Comparison of ENCODE assay signal across 13 cellular contexts in the genomic region with DNA sequence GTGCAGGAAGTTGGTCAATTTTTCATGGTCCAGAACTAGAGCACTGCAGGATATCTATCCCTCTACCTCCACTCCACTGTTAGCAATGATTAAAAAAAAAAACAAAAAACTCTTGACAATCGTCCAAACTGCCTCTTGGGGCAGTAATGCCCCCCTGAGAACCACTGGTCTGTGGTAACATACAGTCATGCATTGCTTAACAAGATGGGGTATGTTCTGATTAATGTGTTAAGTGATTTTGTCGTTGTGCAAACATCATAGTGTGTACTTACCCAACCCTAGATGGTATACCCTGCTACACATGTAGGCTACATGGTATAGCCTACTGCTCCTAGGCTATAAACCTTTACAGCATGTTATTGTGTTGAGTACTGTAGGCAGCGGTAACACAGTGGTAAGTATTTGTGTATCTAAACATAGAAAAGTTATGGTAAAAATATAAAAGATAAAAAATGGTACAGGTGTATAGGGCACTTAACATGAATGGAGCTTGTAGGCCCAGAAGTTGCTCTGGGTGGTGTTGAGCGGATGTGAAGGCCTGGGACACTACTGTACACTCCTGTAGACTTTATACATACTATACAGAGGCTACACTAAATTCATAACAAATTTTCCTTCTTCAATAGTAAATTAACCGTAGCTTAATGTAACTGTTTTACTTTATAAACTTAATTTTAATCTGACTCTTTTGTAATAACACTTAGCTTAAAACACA. TPM values are rescaled to one million over a fixed set of nuclear protein-coding genes. Genes with fewer than 3 reads are reported as not detected.
A peak's percentile ranks its signal among the peaks of the same experiment; 100 is the strongest.
DNase-seq lines count a peak whose midpoint lies in the region; ATAC-seq and TF ChIP-seq lines count a peak whose summit lies in the region.
"Had no signal": no experiment of that assay in that cellular context is flagged by ENCODE, and none has a peak within 500 bp of the region (broad histone marks: within the 10 kb centered on the region; RNA-seq: fewer than 3 reads in every experiment).

No MANE protein-coding gene starts in this region.

- no peak overlapping the region for H3K9ac ChIP-seq in H9 (ENCODE audit: extremely low read depth, insufficient read length, low read length)

- H3K27me3 Mint-ChIP-seq in H9 (ENCODE audit: low read depth), result peaks cover 23% of the 10 kb centered on the region

- H3K4me2 ChIP-seq in H9 (ENCODE audit: insufficient read depth, insufficient read length, low read length), result no peak overlapping the region

- H3K36me3 Mint-ChIP-seq in H9 (ENCODE audit: insufficient read depth in 1 of 3, low read depth in 3 of 3), result peaks cover 4 to 11% (median 6%) of the 10 kb centered on the region in 3 experiments; a peak in 6 of 7 replicates

- H3K9me3 ChIP-seq in H9 (ENCODE audit: control insufficient read depth, low read depth, low read length), result no peaks in the 10 kb centered on the region
- no peaks in the 10 kb centered on the region for H3K9me3 ChIP-seq in effector memory CD4-positive, alpha-beta T cell (ENCODE audit: control insufficient read depth, low read length)
- H3K9me3 ChIP-seq: spleen had no signal

- no peak overlapping the region for H2BK120ac ChIP-seq in H9 (ENCODE audit: low read depth, low read length, poor library complexity, severe bottlenecking)

- H3K27me3 ChIP-seq in H9 (ENCODE audit: insufficient read depth, low read length), result no peaks in the 10 kb centered on the region; the same call in 1 of the 2 replicates
- H3K27me3 ChIP-seq in effector memory CD4-positive, alpha-beta T cell (replicated peaks; ENCODE audit: control insufficient read depth, insufficient read depth, low read length, poor library complexity, severe bottlenecking), result no peaks in the 10 kb centered on the region
- H3K27me3 ChIP-seq: spleen had no signal

- no peak overlapping the region for H2BK5ac ChIP-seq in H9 (ENCODE audit: insufficient read length, low read length)

- TF ChIP-seq CTCF in H9 (conservative IDR thresholded peaks at IDR 0.05) (peak; percentile 53), fibroblast of villous mesenchyme (IDR thresholded peaks at IDR 0.05; ENCODE audit: insufficient read depth, low read depth, low read length) (no peak)

- no peak overlapping the region for H3K27ac Mint-ChIP-seq in H9

- H4K5ac ChIP-seq in H9 (ENCODE audit: insufficient read length, low read depth, low read length), result no peak overlapping the region

- H4K8ac ChIP-seq in H9 (replicated peaks; ENCODE audit: insufficient read length, low read depth, low read length), result no peak overlapping the region

- H3K79me1 ChIP-seq in H9 (ENCODE audit: insufficient read depth, low read depth, low read length, poor library complexity, severe bottlenecking), result no peaks in the 10 kb centered on the region

- H3K27ac ChIP-seq in H9 (ENCODE audit: insufficient read length, low read depth, low read length), result no peak overlapping the region
- H3K27ac ChIP-seq in effector memory CD4-positive, alpha-beta T cell (ENCODE audit: insufficient read depth, low read length, poor library complexity, severe bottlenecking), result no peak overlapping the region
- H3K27ac ChIP-seq: spleen had no signal

- no peaks in the 10 kb centered on the region for H3K23me2 ChIP-seq in H9 (ENCODE audit: insufficient read length, low read depth, low read length, poor library complexity, severe bottlenecking)

- H2BK20ac ChIP-seq in H9 (ENCODE audit: low read depth, low read length, poor library complexity, severe bottlenecking), result no peak overlapping the region

- H2BK12ac ChIP-seq in H9 (ENCODE audit: insufficient read length, low read depth, low read length), result no peak overlapping the region

- no peak overlapping the region for H2BK15ac ChIP-seq in H9 (ENCODE audit: low read depth, low read length)

- no peak overlapping the region for H3K4me3 Mint-ChIP-seq in H9

- no peak overlapping the region for H3K18ac ChIP-seq in H9 (ENCODE audit: insufficient read length, low read depth, low read length)

- H3T11ph ChIP-seq in H9 (ENCODE audit: low read length), result no peak overlapping the region

- H3K56ac ChIP-seq in H9 (ENCODE audit: insufficient read length, low read depth, low read length), result no peak overlapping the region

- peaks cover 6% of the 10 kb centered on the region in 2 experiments; a peak in 3 of 4 replicates for H3K4me1 Mint-ChIP-seq in H9

- no peak for ATAC-seq in GM21576 (IDR thresholded peaks at IDR 0.05; ENCODE audit: unreplicated experiment)
- ATAC-seq in HG03457 (IDR thresholded peaks at IDR 0.05; ENCODE audit: unreplicated experiment), result no peak

- H4K91ac ChIP-seq in H9 (ENCODE audit: insufficient read length, low read depth, low read length), result no peak overlapping the region

- H3K9me3 Mint-ChIP-seq in H9, result no peaks in the 10 kb centered on the region

- no peaks in the 10 kb centered on the region for H4K20me1 ChIP-seq in H9 (ENCODE audit: control insufficient read depth, insufficient read depth, insufficient read length)

- no peaks in the 10 kb centered on the region for H3K4me1 ChIP-seq in H9 (ENCODE audit: insufficient read depth, low read length)
- H3K4me1 ChIP-seq in effector memory CD4-positive, alpha-beta T cell (ENCODE audit: control insufficient read depth, insufficient read depth, low read length, poor library complexity, severe bottlenecking), result no peaks in the 10 kb centered on the region
- H3K4me1 ChIP-seq: spleen had no signal

- H3K79me2 ChIP-seq in H9 (ENCODE audit: insufficient read depth, low read length), result no peaks in the 10 kb centered on the region

- no peak overlapping the region for H3K23ac ChIP-seq in H9 (ENCODE audit: insufficient read length, low read depth, low read length)

- H3K4me3 ChIP-seq in fibroblast of villous mesenchyme (ENCODE audit: low read depth, low read length), result no peak overlapping the region
- H3K4me3 ChIP-seq in effector memory CD4-positive, alpha-beta T cell (ENCODE audit: insufficient read depth, low read depth, low read length, poor library complexity, severe bottlenecking), result no peak overlapping the region
- H3K4me3 ChIP-seq: spleen had no signal

- H3K14ac ChIP-seq in H9 (ENCODE audit: insufficient read depth, low read length), result no peak overlapping the region

- H2AK5ac ChIP-seq in H9 (ENCODE audit: insufficient read length, low read length), result no peak overlapping the region

- no peak overlapping the region for H3K4ac ChIP-seq in H9 (ENCODE audit: low read depth, low read length)

- in situ Hi-C loops in ACHN (cut with HindIII; ENCODE audit: low pct_ligation_motif_present, low pct_unique_long_range_greater_than_20kb, low sequenced_read_pairs), result no loop called here

- WGBS in H9 (ENCODE audit: extremely low coverage, insufficient read length, low lambda C conversion rate), result no CpG with 5 or more reads among the region's 5 CpGs

- DNase-seq in ACHN (peak; percentile 41), H9 (no peak), RKO (ENCODE audit: low spot score) (peak; percentile 68), fibroblast of villous mesenchyme (ENCODE audit: low read depth) (peak; percentile 15)
- DNase-seq in activated CD8-positive, alpha-beta memory T cell treated with anti-CD3 and anti-CD28 coated beads, Interleukin-2, amount 50 U/mL, for 4 hours, result no peak
- DNase-seq in effector memory CD4-positive, alpha-beta T cell, result no peak
- DNase-seq: activated gamma-delta T cell treated with Interleukin-2 at 50 U/mL for 16 hours, NCI-H1105 treated with DMSO at 0.1 percent for 48 hours, spleen, substantia nigra, T-helper 9 cell had no signal

- H3K36me3 ChIP-seq in effector memory CD4-positive, alpha-beta T cell (ENCODE audit: control insufficient read depth, insufficient read depth, low read length), result no peaks in the 10 kb centered on the region

- H2AFZ ChIP-seq in H9 (ENCODE audit: low read length), result no peak overlapping the region

RNA-seq across cellular contexts. Expression of gene ART3, which starts 34.1 kb away (rescaled TPM):
- 0.33 and 0.74 TPM in 2 replicates for total RNA-seq in H9 (2021)
- not detected in 2 replicates for total RNA-seq in fibroblast of villous mesenchyme

RNA-seq across cellular contexts. Expression of gene NUP54, which starts 39.6 kb away (rescaled TPM):
- 128 and 129 TPM in 2 replicates for total RNA-seq in H9 (2021)
- total RNA-seq in fibroblast of villous mesenchyme, result 47.7 and 67.4 TPM in 2 replicates

Comparison
In these comparisons a context has a peak if more than half of its experiments do, and no peak if none do; other contexts are left out.
1. DNase-seq: peak in ACHN (single experiment), RKO (single experiment) and fibroblast of villous mesenchyme (single experiment); none in H9 (single experiment), activated CD8-positive, alpha-beta memory T cell treated with anti-CD3 and anti-CD28 coated beads, Interleukin-2, amount 50 U/mL, for 4 hours (single experiment) and effector memory CD4-positive, alpha-beta T cell (0 of 3).